Comparison of ENCODE assay signal across 8 cellular contexts in the genomic region with DNA sequence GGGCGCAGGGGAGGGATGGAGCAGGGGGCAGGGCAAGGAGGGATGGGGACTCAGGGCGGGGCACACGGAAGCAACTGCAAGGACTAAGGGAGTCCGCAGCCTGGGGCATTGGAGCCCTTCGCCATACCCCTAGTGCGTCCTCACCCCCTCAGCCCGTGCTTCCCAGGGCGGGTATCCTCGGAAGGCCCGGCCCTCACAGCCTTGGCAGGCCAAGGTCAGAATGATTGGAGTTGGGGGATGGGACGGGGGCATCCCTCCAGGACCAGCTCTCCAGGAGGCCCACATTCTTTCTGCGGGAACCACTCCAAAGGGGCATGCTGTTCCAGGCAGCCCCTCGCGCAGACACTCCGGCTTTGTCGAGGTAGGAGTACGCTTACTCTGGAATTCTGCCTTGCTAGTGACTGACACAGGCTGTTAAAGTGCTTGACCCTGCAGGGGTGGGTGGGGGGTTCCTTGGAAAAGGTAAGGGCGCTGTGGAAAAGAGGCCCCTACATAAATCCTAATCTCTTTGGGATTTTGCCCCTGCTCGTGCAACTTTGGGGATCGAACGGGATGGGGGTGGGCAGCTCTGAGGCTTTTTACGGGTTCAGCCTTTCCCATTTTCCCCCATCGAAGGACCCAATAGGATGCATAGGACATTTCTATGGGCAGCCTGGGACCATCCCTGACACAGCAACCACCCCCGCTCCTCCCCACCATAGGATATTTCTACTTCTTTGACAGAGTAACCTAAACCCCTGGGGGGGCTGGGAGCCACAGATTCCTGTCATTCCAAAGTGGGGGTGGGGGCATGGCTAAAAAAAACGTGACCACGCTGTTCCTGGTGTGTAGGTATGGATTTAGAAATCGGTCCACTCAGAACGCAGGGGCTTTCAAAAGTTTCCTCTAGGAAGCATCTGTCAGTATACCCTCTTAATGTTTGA. TPM values are rescaled to one million over a fixed set of nuclear protein-coding genes. Genes with fewer than 3 reads are reported as not detected.
DNase-seq lines count a peak whose midpoint lies in the region; ATAC-seq and TF ChIP-seq lines count a peak whose summit lies in the region.

No MANE protein-coding gene starts in this region.

- H3K4me1 ChIP-seq in BE2C, result peaks cover 2% of the 10 kb centered on the region

- DNase-seq in BE2C (no peak), GM13976 (ENCODE audit: low spot score) (no peak)
- DNase-seq in central memory CD8-positive, alpha-beta T cell (ENCODE audit: low spot score in 2 of 2), result no peak
- no peak for DNase-seq in naive thymus-derived CD8-positive, alpha-beta T cell

- H3K27me3 Mint-ChIP-seq in central memory CD8-positive, alpha-beta T cell, result no peaks in the 10 kb centered on the region
- H3K27me3 Mint-ChIP-seq in naive thymus-derived CD8-positive, alpha-beta T cell, result no peaks in the 10 kb centered on the region

- no peak for TF ChIP-seq CTCF in BE2C (IDR thresholded peaks at IDR 0.05; ENCODE audit: low read depth, low read length)
- TF ChIP-seq CTCF in GM13976 (IDR thresholded peaks at IDR 0.05; ENCODE audit: borderline replicate concordance, control extremely low read depth, extremely low read depth, insufficient read depth, missing control alignments), result no peak

- peak; percentile 17 for ATAC-seq in HG03558 (IDR thresholded peaks at IDR 0.05; ENCODE audit: extremely low read depth, unreplicated experiment)
- peak; percentile 52 for ATAC-seq in central memory CD8-positive, alpha-beta T cell (replicated peaks; ENCODE audit: extremely low read depth, poor library complexity, severe bottlenecking)
- ATAC-seq in naive thymus-derived CD8-positive, alpha-beta T cell, result peak in 1 of 2 donors; percentile 57
- no peak for ATAC-seq in GM18498 (IDR thresholded peaks at IDR 0.05; ENCODE audit: unreplicated experiment)
- ATAC-seq in GM21526 (IDR thresholded peaks at IDR 0.05; ENCODE audit: low FRiP score, unreplicated experiment), result no peak
- no peak for ATAC-seq in GM18867 (IDR thresholded peaks at IDR 0.05; ENCODE audit: unreplicated experiment)

- peak overlapping the region; percentile 69 for H3K4me3 ChIP-seq in BE2C (ENCODE audit: low read depth, low read length)

- peaks cover 33% of the 10 kb centered on the region for H3K36me3 Mint-ChIP-seq in central memory CD8-positive, alpha-beta T cell (ENCODE audit: insufficient read depth)
- H3K36me3 Mint-ChIP-seq in naive thymus-derived CD8-positive, alpha-beta T cell, result peaks cover 0 to 5% (median 0%) of the 10 kb centered on the region in 3 donors

- H3K36me3 ChIP-seq in BE2C, result peaks cover 20% of the 10 kb centered on the region

- peak overlapping the region; percentile 90 for H3K4me3 Mint-ChIP-seq in central memory CD8-positive, alpha-beta T cell
- peak overlapping the region; percentile 77 to 96 (median 84) for H3K4me3 Mint-ChIP-seq in naive thymus-derived CD8-positive, alpha-beta T cell

- POLR2A ChIA-PET in naive thymus-derived CD8-positive, alpha-beta T cell (lab: Charles Lee), result interaction anchor here (0.5 to 3.4 kb wide), 18 partner anchors 8 to 980 kb away, joined by 3 to 20 read pairs (median 4); a partner anchor contains a TSS

- H3K27ac Mint-ChIP-seq in central memory CD8-positive, alpha-beta T cell (ENCODE audit: low read depth), result peak overlapping the region; percentile 95
- peak overlapping the region in 8 of 10 donors; percentile 62 to 92 (median 84) for H3K27ac Mint-ChIP-seq in naive thymus-derived CD8-positive, alpha-beta T cell

- no peaks in the 10 kb centered on the region for H3K9me3 ChIP-seq in BE2C

- in situ Hi-C loops in GM13976 (cut with MboI; ENCODE audit: low sequenced_read_pairs, unreplicated experiment), result no loop called here

- no peaks in the 10 kb centered on the region for H3K9me3 Mint-ChIP-seq in central memory CD8-positive, alpha-beta T cell
- no peaks in the 10 kb centered on the region for H3K9me3 Mint-ChIP-seq in naive thymus-derived CD8-positive, alpha-beta T cell

- H3K27me3 ChIP-seq in BE2C, result no peaks in the 10 kb centered on the region

- H3K4me1 Mint-ChIP-seq in central memory CD8-positive, alpha-beta T cell, result peaks cover 69% of the 10 kb centered on the region
- peaks cover 37 to 60% (median 50%) of the 10 kb centered on the region in 4 donors for H3K4me1 Mint-ChIP-seq in naive thymus-derived CD8-positive, alpha-beta T cell

RNA-seq across cellular contexts. Expression of a gene that starts 0.7 kb away (rescaled TPM):
- 76.0 TPM for polyA plus RNA-seq in BE2C (2012; ENCODE audit: insufficient read depth, insufficient read length, low read depth)
- total RNA-seq in naive thymus-derived CD8-positive, alpha-beta T cell, result 10 to 100 TPM; 50.0 to 54.8 TPM
- 10 to 100 TPM in 2 of 3 donors, 1 to 10 TPM in 1; 9.2 to 17.9 (median 13.6) TPM for polyA plus RNA-seq in naive thymus-derived CD8-positive, alpha-beta T cell

RNA-seq across cellular contexts. Expression of a gene that starts 9.3 kb away (rescaled TPM):
- polyA plus RNA-seq in BE2C (2012; ENCODE audit: insufficient read depth, insufficient read length, low read depth), result 2.7 TPM
- total RNA-seq in naive thymus-derived CD8-positive, alpha-beta T cell, result 1 to 10 TPM; 1.7 to 3.1 TPM
- polyA plus RNA-seq in naive thymus-derived CD8-positive, alpha-beta T cell, result under 1 TPM; 0.39 to 0.62 (median 0.58) TPM

Comparison
In these comparisons a context has a peak if more than half of its experiments do, and no peak if none do; other contexts are left out.
1. ATAC-seq: peak in HG03558 (single experiment) and central memory CD8-positive, alpha-beta T cell (single experiment); none in GM18498 (single experiment), GM21526 (single experiment) and GM18867 (single experiment).